Comparison of ENCODE assay signal across 8 cellular contexts in genomic region chr2:120313695-120314615, GRCh38. TPM values are rescaled to one million over a fixed set of nuclear protein-coding genes. Genes with fewer than 3 reads are reported as not detected.
DNase-seq lines count a peak whose midpoint lies in the region; ATAC-seq, FAIRE-seq and TF ChIP-seq lines count a peak whose summit lies in the region.

No MANE protein-coding gene starts in this region.

- no peaks in the 10 kb centered on the region for H3K9me3 ChIP-seq in CD8-positive, alpha-beta memory T cell (ENCODE audit: low read length)
- H3K9me3 ChIP-seq in PC-3 (ENCODE audit: low read length) = no peaks in the 10 kb centered on the region
- no peaks in the 10 kb centered on the region for H3K9me3 ChIP-seq in esophagus squamous epithelium
- H3K9me3 ChIP-seq in pancreas = no peaks in the 10 kb centered on the region

- TF ChIP-seq CTCF in PC-3 (conservative IDR thresholded peaks at IDR 0.05; ENCODE audit: low read depth, low read length) = no peak
- TF ChIP-seq CTCF in esophagus squamous epithelium (IDR thresholded peaks at IDR 0.05) = no peak
- no peak for TF ChIP-seq CTCF in pancreas (IDR thresholded peaks at IDR 0.05)

- peaks cover 15 to 24% (median 16%) of the 10 kb centered on the region in 3 donors for H3K4me1 Mint-ChIP-seq in CD8-positive, alpha-beta memory T cell

- no peaks in the 10 kb centered on the region for H3K36me3 Mint-ChIP-seq in CD8-positive, alpha-beta memory T cell

- no peak for TF ChIP-seq POLR2A in esophagus squamous epithelium (IDR thresholded peaks at IDR 0.05)

- peak overlapping the region in 6 of 7 donors; percentile 39 to 90 (median 70) for H3K4me3 Mint-ChIP-seq in CD8-positive, alpha-beta memory T cell

- POLR2A ChIA-PET in CD8-positive, alpha-beta memory T cell (lab: Charles Lee) = interaction anchor here (0.7 to 0.9 kb wide), 2 partner anchors 61 to 137 kb away, joined by 3 to 4 read pairs; partner anchors contain the start of gene RALB
- POLR2A ChIA-PET in PC-3 (lab: Charles Lee; ENCODE audit: unreplicated experiment) = interaction anchor here (0.7 kb wide), 1 partner anchor 91 kb away, joined by 4 read pairs; the partner anchor contains the start of gene TMEM185B

- no peaks in the 10 kb centered on the region for H3K9me2 ChIP-seq in PC-3 (replicated peaks; ENCODE audit: low read length)

- peak overlapping the region; percentile 4; the same call in 1 of the 2 replicates for H3K9ac ChIP-seq in PC-3 (ENCODE audit: low read length)

- peak overlapping the region; percentile 80 for H3K4me2 ChIP-seq in PC-3 (ENCODE audit: low read length)

- intact Hi-C loops in PC-3 (cut with micrococcal nuclease) (loop anchor here (1.0 kb wide), 6 partner anchors 61 to 366 kb away; partner anchors contain the start of gene TMEM185B), esophagus squamous epithelium (cut with DNase I) (loop anchor here (10.0 kb wide), 1 partner anchor 199 kb away; no protein-coding TSS in a partner anchor), pancreas (cut with DNase I) (loop anchor here in 1 of 3 donors (10.0 kb wide), 1 partner anchor 361 kb away; no protein-coding TSS in a partner anchor)

- no peak for FAIRE-seq in pancreas (lab: Jason Lieb, UNC)

- peaks cover 9% of the 10 kb centered on the region for H3K4me1 ChIP-seq in CD8-positive, alpha-beta memory T cell (ENCODE audit: insufficient read depth, low read length)
- H3K4me1 ChIP-seq in PC-3 (ENCODE audit: insufficient read depth, low read length) = peaks cover 4% of the 10 kb centered on the region; the same call in 1 of the 2 replicates
- H3K4me1 ChIP-seq in esophagus squamous epithelium = peaks cover 0 to 25% (median 8%) of the 10 kb centered on the region in 3 donors
- H3K4me1 ChIP-seq in pancreas = peaks cover 3 to 7% (median 5%) of the 10 kb centered on the region in 3 donors

- DNase-seq in CD8-positive, alpha-beta memory T cell = no peak
- DNase-seq in PC-3 (no peak), esophagus squamous epithelium (lab: John Stamatoyannopoulos, UW) (no peak), pancreas (peak in 4 of 6 donors; percentile 33 to 51 (median 38)), RKO (ENCODE audit: low spot score) (no peak)

- H3K79me2 ChIP-seq in PC-3 (ENCODE audit: low read length) = no peaks in the 10 kb centered on the region

- ATAC-seq in PC-3 = peak; percentile 26
- ATAC-seq in pancreas = peak; percentile 40 to 69 (median 56)
- ATAC-seq in GM21786 (IDR thresholded peaks at IDR 0.05; ENCODE audit: unreplicated experiment) = no peak
- ATAC-seq in GM21576 (IDR thresholded peaks at IDR 0.05; ENCODE audit: unreplicated experiment) = no peak
- ATAC-seq in HG02759 (IDR thresholded peaks at IDR 0.05; ENCODE audit: unreplicated experiment) = no peak

- H2AFZ ChIP-seq in PC-3 (ENCODE audit: low read length) = peak overlapping the region; percentile 71

- peak overlapping the region; percentile 54 for H3K4me3 ChIP-seq in CD8-positive, alpha-beta memory T cell (ENCODE audit: low read length)
- peak overlapping the region; percentile 64 for H3K4me3 ChIP-seq in PC-3 (ENCODE audit: low read length)
- peak overlapping the region; percentile 16 to 61 (median 45) for H3K4me3 ChIP-seq in esophagus squamous epithelium
- peak overlapping the region in 2 of 4 donors; percentile 36 to 43 for H3K4me3 ChIP-seq in pancreas

- no peak overlapping the region for H3K27ac ChIP-seq in CD8-positive, alpha-beta memory T cell (ENCODE audit: low read depth, low read length)
- H3K27ac ChIP-seq in PC-3 (ENCODE audit: low read length) = no peak overlapping the region
- peak overlapping the region in 2 of 4 donors; percentile 51 to 54 for H3K27ac ChIP-seq in esophagus squamous epithelium
- H3K27ac ChIP-seq in pancreas = peak overlapping the region in 2 of 4 donors; percentile 31

- 63 to 72% methylated on average over 18 to 34 of the region's 39 CpGs for WGBS in esophagus squamous epithelium, 2 donors
- WGBS in pancreas, 2 donors = 48 to 49% methylated on average over 39 of the region's 39 CpGs

- peak overlapping the region in 2 of 8 donors; percentile 6 to 19 for H3K27ac Mint-ChIP-seq in CD8-positive, alpha-beta memory T cell

- BruUV-seq in PC-3 (replicated peaks; lab: Mats Ljungman, UMichigan) = no TSS peak

- no peaks in the 10 kb centered on the region for H3F3A ChIP-seq in PC-3 (ENCODE audit: low read length, unreplicated experiment)

- H4K20me1 ChIP-seq in PC-3 (ENCODE audit: low read length) = no peaks in the 10 kb centered on the region

- CTCF ChIA-PET in CD8-positive, alpha-beta memory T cell (lab: Charles Lee) = interaction anchor here (0.8 to 4.3 kb wide), 30 partner anchors 10 to 673 kb away, joined by 3 to 39 read pairs (median 4); partner anchors contain the start of gene TMEM185B
- CTCF ChIA-PET in PC-3 (lab: Charles Lee) = interaction anchor here (0.6 to 1.4 kb wide), 15 partner anchors 10 to 206 kb away, joined by 3 to 15 read pairs (median 5); partner anchors contain the start of genes RALB and TMEM185B

- H3K9me3 Mint-ChIP-seq in CD8-positive, alpha-beta memory T cell = no peaks in the 10 kb centered on the region

- H3K27me3 Mint-ChIP-seq in CD8-positive, alpha-beta memory T cell = peaks cover 8 to 11% of the 10 kb centered on the region in 2 donors

- no peaks in the 10 kb centered on the region for H3K36me3 ChIP-seq in CD8-positive, alpha-beta memory T cell (ENCODE audit: insufficient read depth, low read length)
- no peaks in the 10 kb centered on the region for H3K36me3 ChIP-seq in PC-3 (ENCODE audit: low read depth, low read length)
- H3K36me3 ChIP-seq in esophagus squamous epithelium = no peaks in the 10 kb centered on the region
- no peaks in the 10 kb centered on the region for H3K36me3 ChIP-seq in pancreas

- no peaks in the 10 kb centered on the region for H3K27me3 ChIP-seq in CD8-positive, alpha-beta memory T cell (ENCODE audit: insufficient read depth, low read length, poor library complexity, severe bottlenecking)
- H3K27me3 ChIP-seq in PC-3 (ENCODE audit: low read length) (no peaks in the 10 kb centered on the region), esophagus squamous epithelium (peaks cover 0 to 18% (median 0%) of the 10 kb centered on the region in 4 donors), pancreas (no peaks in the 10 kb centered on the region)

RNA-seq across cellular contexts. Expression of gene INHBB, which starts 32.0 kb away (rescaled TPM):
- total RNA-seq in CD8-positive, alpha-beta memory T cell = not detected
- not detected for polyA plus RNA-seq in CD8-positive, alpha-beta memory T cell
- total RNA-seq in PC-3 (2014; rRNA removed) (223 and 269 TPM in 2 replicates), esophagus squamous epithelium (1 to 10 TPM in 2 of 4 donors, under 1 TPM in 2; 0.15 to 2.5 (median 0.93) TPM), pancreas (1 to 10 TPM in 4 of 6 donors, under 1 TPM in 2; 0.59 to 3.6 (median 2.5) TPM)
- polyA plus RNA-seq in pancreas = 1 to 10 TPM; 1.6 to 5.1 TPM

Comparison
In these comparisons a context has a peak if more than half of its experiments do, and no peak if none do; other contexts are left out.
1. DNase-seq: peak in pancreas (4 of 6); none in CD8-positive, alpha-beta memory T cell (0 of 5), PC-3 (single experiment), esophagus squamous epithelium (single experiment) and RKO (single experiment).
2. ATAC-seq: peak in PC-3 (single experiment) and pancreas (4 of 4); none in GM21786 (single experiment), GM21576 (single experiment) and HG02759 (single experiment).
3. RNA of gene INHBB, which starts 32.0 kb away (total RNA-seq): 223 to 269 TPM in PC-3; 0.59 to 3.6 TPM in pancreas, 0.15 to 2.5 TPM in esophagus squamous epithelium and not detected in CD8-positive, alpha-beta memory T cell; every median in the first group is over 10 times any median in the second.